12 cellular contexts compared by ENCODE assay signal in the genomic region with DNA sequence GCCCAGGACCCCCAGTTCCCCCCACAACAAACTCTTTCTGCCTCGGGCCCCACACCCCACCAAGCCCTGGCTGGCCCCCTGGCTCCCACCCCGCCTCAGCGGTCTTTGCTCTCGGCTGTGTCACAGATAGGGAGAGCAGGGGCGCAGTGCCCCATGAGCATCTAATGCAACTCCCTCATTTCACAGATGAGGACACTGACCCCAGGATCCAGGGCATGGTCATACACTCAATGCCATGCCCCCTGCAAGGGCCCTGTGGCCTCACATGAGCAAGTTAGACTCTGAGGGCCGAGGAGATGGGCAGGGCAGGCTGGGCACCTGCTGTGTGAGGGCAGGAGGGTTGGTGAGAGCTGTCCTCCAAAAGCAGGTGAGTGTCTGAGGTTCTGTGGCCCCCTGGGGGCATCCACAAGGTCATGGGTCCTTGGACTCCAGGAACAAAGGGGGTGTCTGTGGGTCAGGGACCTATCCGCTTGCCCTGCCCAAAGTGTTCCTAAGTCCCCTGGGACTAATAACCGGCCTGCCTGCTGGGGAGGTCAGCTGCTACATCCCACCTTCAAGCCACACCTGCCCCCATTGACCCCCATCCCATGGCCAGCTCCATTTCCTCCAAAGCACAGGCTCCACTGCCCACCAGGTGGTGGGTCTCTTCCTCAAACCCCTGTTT. TPM values are rescaled to one million over a fixed set of nuclear protein-coding genes. Genes with fewer than 3 reads are reported as not detected.
DNase-seq lines count a peak whose midpoint lies in the region; ATAC-seq and TF ChIP-seq lines count a peak whose summit lies in the region.
"Had no signal": no experiment of that assay in that cellular context is flagged by ENCODE, and none has a peak within 500 bp of the region (broad histone marks: within the 10 kb centered on the region; RNA-seq: fewer than 3 reads in every experiment).

No MANE protein-coding gene starts in this region.

- ATAC-seq in stimulated activated naive CD8-positive, alpha-beta T cell treated with anti-CD3 and anti-CD28 coated beads, Interleukin-15, Interleukin-2, amounts not matched to agents 100 U/mL and 50 U/mL, for 24 hours = no peak
- no peak for ATAC-seq in left cardiac atrium
- ATAC-seq in HG02938 (IDR thresholded peaks at IDR 0.05; ENCODE audit: unreplicated experiment) = no peak

- TF ChIP-seq POLR2A in erythroblast (IDR thresholded peaks at IDR 0.05; ENCODE audit: low read length) = no peak

- peak overlapping the region; percentile 75 for H3K4me3 Mint-ChIP-seq in stimulated activated naive CD8-positive, alpha-beta T cell treated with anti-CD3 and anti-CD28 coated beads, Interleukin-15, Interleukin-2, amounts not matched to agents 100 ng/mL and 50 ng/mL, for 24 hours
- H3K4me3 Mint-ChIP-seq in HFFc6 = no peak overlapping the region; the same call in 1 of the 2 replicates

- H3K4me3 ChIP-seq in WERI-Rb-1 (ENCODE audit: low read depth, low read length) = no peak overlapping the region

- peaks cover 39% of the 10 kb centered on the region for H3K36me3 ChIP-seq in WERI-Rb-1

- peak overlapping the region; percentile 92 for H3K27ac ChIP-seq in WERI-Rb-1

- H3K27me3 ChIP-seq in WERI-Rb-1 (ENCODE audit: insufficient read depth, low read depth, severe bottlenecking) = no peaks in the 10 kb centered on the region

- peaks cover 32% of the 10 kb centered on the region for H3K36me3 Mint-ChIP-seq in stimulated activated naive CD8-positive, alpha-beta T cell treated with anti-CD3 and anti-CD28 coated beads, Interleukin-15, Interleukin-2, amounts not matched to agents 100 ng/mL and 50 ng/mL, for 24 hours (ENCODE audit: low read depth)
- H3K36me3 Mint-ChIP-seq in HFFc6 (ENCODE audit: low read depth) = peaks cover 27% of the 10 kb centered on the region

- no peaks in the 10 kb centered on the region for H3K9me3 Mint-ChIP-seq in stimulated activated naive CD8-positive, alpha-beta T cell treated with anti-CD3 and anti-CD28 coated beads, Interleukin-15, Interleukin-2, amounts not matched to agents 100 ng/mL and 50 ng/mL, for 24 hours
- H3K9me3 Mint-ChIP-seq in HFFc6 = peaks cover 4% of the 10 kb centered on the region; the same call in 1 of the 2 replicates

- H3K9me3 ChIP-seq in WERI-Rb-1 (ENCODE audit: severe bottlenecking) = no peaks in the 10 kb centered on the region

- intact Hi-C loops in left cardiac atrium (cut with DNase I) = no loop called here

- H3K27me3 Mint-ChIP-seq in stimulated activated naive CD8-positive, alpha-beta T cell treated with anti-CD3 and anti-CD28 coated beads, Interleukin-15, Interleukin-2, amounts not matched to agents 100 ng/mL and 50 ng/mL, for 24 hours = no peaks in the 10 kb centered on the region
- H3K27me3 Mint-ChIP-seq in HFFc6 (ENCODE audit: insufficient read depth) = peaks cover 3% of the 10 kb centered on the region

- TF ChIP-seq CTCF in WERI-Rb-1 (IDR thresholded peaks at IDR 0.05; ENCODE audit: low read depth, low read length) = no peak
- no peak for TF ChIP-seq CTCF in HFFc6 (IDR thresholded peaks at IDR 0.05)

- peaks cover 29% of the 10 kb centered on the region for H3K4me1 Mint-ChIP-seq in stimulated activated naive CD8-positive, alpha-beta T cell treated with anti-CD3 and anti-CD28 coated beads, Interleukin-15, Interleukin-2, amounts not matched to agents 100 ng/mL and 50 ng/mL, for 24 hours (ENCODE audit: low read depth)
- peaks cover 16% of the 10 kb centered on the region for H3K4me1 Mint-ChIP-seq in HFFc6 (ENCODE audit: low read depth)

- DNase-seq in stimulated activated naive CD8-positive, alpha-beta T cell treated with anti-CD3 and anti-CD28 coated beads, Interleukin-15, Interleukin-2, amounts not matched to agents 100 U/mL and 50 U/mL, for 24 hours = no peak
- DNase-seq in WERI-Rb-1 (no peak), erythroblast (lab: John Stamatoyannopoulos, UW) (peak; percentile 15 to 32), HFFc6 (no peak), left cardiac atrium (no peak)
- DNase-seq in stimulated activated CD8-positive, alpha-beta memory T cell treated with anti-CD3 and anti-CD28 coated beads, Interleukin-4, amount 100 ng/mL, for 48 hours = no peak
- DNase-seq: activated CD4-positive, alpha-beta T cell treated with anti-CD3 and anti-CD28 coated beads, Interleukin-2, amount 50 U/mL, for 1 hour; C1 segment of cervical spinal cord; effector CD4-positive, alpha-beta T cell; NCI-H524 treated with DMSO at 0.1 percent for 48 hours had no signal

- H3K27ac Mint-ChIP-seq in stimulated activated naive CD8-positive, alpha-beta T cell treated with anti-CD3 and anti-CD28 coated beads, Interleukin-15, Interleukin-2, amounts not matched to agents 100 ng/mL and 50 ng/mL, for 24 hours = peak overlapping the region; percentile 36
- no peak overlapping the region for H3K27ac Mint-ChIP-seq in HFFc6

RNA-seq across cellular contexts. Expression of a gene that starts 2.5 kb away (rescaled TPM):
- total RNA-seq in HFFc6 (2021; fragmentation: NEBNext Ultra II Directional; extraction: Animal tissue kit (Norgen Biotek cat#: 25700)) = 100 to 1,000 TPM; 625 to 741 (median 699) TPM
- 100 to 1,000 TPM; 292 to 347 TPM for total RNA-seq in left cardiac atrium

RNA-seq across cellular contexts. Expression of a gene that starts 39.0 kb away (rescaled TPM):
- total RNA-seq in HFFc6 (2021; fragmentation: NEBNext Ultra II Directional; extraction: Animal tissue kit (Norgen Biotek cat#: 25700)) = 10 to 100 TPM in 4 of 6 experiments, 1 to 10 TPM in 2; 8.9 to 13.2 (median 10.5) TPM
- 10 to 100 TPM; 15.0 TPM for total RNA-seq in left cardiac atrium

RNA-seq across cellular contexts. Expression of a gene that starts 57.8 kb away (rescaled TPM):
- total RNA-seq in HFFc6 (2021; fragmentation: NEBNext Ultra II Directional; extraction: Animal tissue kit (Norgen Biotek cat#: 25700)) = under 1 TPM; 0.21 to 0.88 (median 0.40) TPM
- total RNA-seq in left cardiac atrium = 1 to 10 TPM; 5.8 to 6.5 TPM

Comparison
In these comparisons a context has a peak if more than half of its experiments do, and no peak if none do; other contexts are left out.
1. DNase-seq: peak in erythroblast (2 of 2); none in stimulated activated naive CD8-positive, alpha-beta T cell treated with anti-CD3 and anti-CD28 coated beads, Interleukin-15, Interleukin-2, amounts not matched to agents 100 U/mL and 50 U/mL, for 24 hours (single experiment), WERI-Rb-1 (single experiment), HFFc6 (single experiment), left cardiac atrium (single experiment) and stimulated activated CD8-positive, alpha-beta memory T cell treated with anti-CD3 and anti-CD28 coated beads, Interleukin-4, amount 100 ng/mL, for 48 hours (single experiment).